Comparison of ENCODE assay signal across 8 cellular contexts in the genomic region with DNA sequence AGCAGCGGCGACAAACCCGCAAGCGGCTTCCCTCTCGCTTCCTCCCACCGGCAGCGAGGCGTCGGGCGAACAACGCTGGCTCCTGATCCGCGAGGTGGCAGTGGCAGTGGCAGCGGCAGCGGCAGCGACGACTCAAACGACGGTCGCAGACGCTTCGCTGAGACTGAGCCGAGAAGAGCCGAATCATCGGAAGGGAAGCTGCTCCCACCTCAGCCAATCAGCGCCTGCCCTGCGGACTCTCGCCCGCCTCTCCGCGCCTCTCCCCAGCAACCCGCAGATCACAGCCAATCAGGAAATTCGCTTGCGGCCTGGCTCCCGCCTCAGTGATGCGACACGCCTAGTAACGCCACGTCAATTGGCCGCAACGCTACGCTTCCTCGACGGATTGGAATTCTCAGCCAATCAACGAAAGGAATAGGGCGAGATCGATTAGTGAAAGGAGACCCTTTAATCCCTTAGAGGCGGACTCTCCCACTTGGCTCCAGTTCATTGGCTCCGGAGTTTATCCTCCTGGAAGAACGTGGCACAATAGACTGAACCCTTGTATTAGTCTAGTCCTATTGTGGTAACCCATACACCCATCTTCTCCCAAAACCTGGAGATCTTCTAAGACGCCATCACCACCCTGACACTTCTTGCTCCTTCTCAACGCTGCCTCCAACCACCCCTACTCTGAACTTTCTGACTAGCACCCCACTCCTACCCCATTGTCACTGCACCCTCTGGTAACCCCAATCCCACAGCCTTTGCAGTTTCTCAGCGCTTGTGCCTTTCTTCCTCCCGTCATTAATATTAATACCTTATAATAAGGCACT. TPM values are rescaled to one million over a fixed set of nuclear protein-coding genes. Genes with fewer than 3 reads are reported as not detected.
DNase-seq lines count a peak whose midpoint lies in the region; ATAC-seq and TF ChIP-seq lines count a peak whose summit lies in the region.

A gene (minus strand): TSS at position 165 of the 815 bp plus-strand sequence. CDS start 272 bp downstream, outside the sequence.

- H3K9me3 ChIP-seq in SK-N-SH (no peaks in the 10 kb centered on the region), gastroesophageal sphincter (no peaks in the 10 kb centered on the region), neutrophil (no peaks in the 10 kb centered on the region)

- H3K27me3 ChIP-seq in SK-N-SH (ENCODE audit: insufficient read depth) = no peaks in the 10 kb centered on the region
- H3K27me3 ChIP-seq in gastroesophageal sphincter = no peaks in the 10 kb centered on the region
- no peaks in the 10 kb centered on the region for H3K27me3 ChIP-seq in neutrophil

- TF ChIP-seq EP300 in SK-N-SH (IDR thresholded peaks at IDR 0.05; ENCODE audit: borderline replicate concordance in 1 of 2, low read depth in 1 of 2, low read length in 1 of 2) (peak in 1 of 2 experiments; percentile 87; a peak in 2 of 4 replicates), gastroesophageal sphincter (IDR thresholded peaks at IDR 0.05) (no peak)

- peaks cover 21 to 22% of the 10 kb centered on the region in 2 experiments for H3K4me1 ChIP-seq in SK-N-SH (ENCODE audit: control insufficient read depth in 1 of 2, insufficient read depth in 2 of 2, low read depth in 1 of 2, low read length in 1 of 2)
- peaks cover 4 to 41% (median 27%) of the 10 kb centered on the region in 3 donors for H3K4me1 ChIP-seq in gastroesophageal sphincter
- peaks cover 29 to 30% of the 10 kb centered on the region in 2 experiments for H3K4me1 ChIP-seq in neutrophil (ENCODE audit: control insufficient read depth in 1 of 2, insufficient read depth in 1 of 2, low read depth in 1 of 2, low read length in 1 of 2)

- H3K4me3 ChIP-seq in SK-N-SH (ENCODE audit: low read depth in 2 of 2, low read length in 1 of 2) (peak within 1 kb of the TSS; percentile 89 to 97), gastroesophageal sphincter (peak within 1 kb of the TSS; percentile 76 to 94), neutrophil (ENCODE audit: low read depth in 1 of 2, low read length in 1 of 2) (peak within 1 kb of the TSS; percentile 82 to 99)

- peak within 1 kb of the TSS; percentile 81 for H2AFZ ChIP-seq in SK-N-SH (ENCODE audit: low read depth)

- 15% methylated on average over 25 of the region's 54 CpGs for WGBS in SK-N-SH (ENCODE audit: low lambda C conversion rate)
- WGBS in gastroesophageal sphincter (ENCODE audit: low coverage in 1 of 2), 2 donors = 12 to 23% methylated on average over 5 to 9 of the region's 54 CpGs

- peaks cover 54% of the 10 kb centered on the region for H3K79me2 ChIP-seq in SK-N-SH (ENCODE audit: insufficient read depth)

- peaks cover 23 to 42% of the 10 kb centered on the region in 2 experiments for H3K36me3 ChIP-seq in SK-N-SH (replicated peaks in 1 of 2; ENCODE audit: control insufficient read depth in 1 of 2, insufficient read depth in 2 of 2, low read length in 1 of 2)
- peaks cover 0 to 27% of the 10 kb centered on the region in 2 donors for H3K36me3 ChIP-seq in gastroesophageal sphincter
- peaks cover 13% of the 10 kb centered on the region for H3K36me3 ChIP-seq in neutrophil

- peaks cover 24% of the 10 kb centered on the region for H3F3A ChIP-seq in SK-N-SH (replicated peaks; ENCODE audit: insufficient read depth)

- CTCF ChIA-PET in SK-N-SH (lab: Yijun Ruan, JAX) = interaction anchor here (1.0 to 3.2 kb wide), 7 partner anchors 8 to 80 kb away, joined by 3 to 19 read pairs (median 4); a partner anchor contains a TSS

- ATAC-seq in HG02571 (IDR thresholded peaks at IDR 0.05; ENCODE audit: unreplicated experiment) (peak; percentile 88), gastroesophageal sphincter (peak; percentile 97)

- POLR2A ChIA-PET in SK-N-SH (lab: Yijun Ruan, JAX) = interaction anchor here (0.8 to 2.6 kb wide), 13 partner anchors 7 to 173 kb away, joined by 3 to 16 read pairs (median 5); a partner anchor contains a TSS

- H3K27ac ChIP-seq in SK-N-SH (ENCODE audit: low read depth in 2 of 2, low read length in 1 of 2) = peak within 1 kb of the TSS; percentile 97 to 100
- H3K27ac ChIP-seq in gastroesophageal sphincter = peak within 1 kb of the TSS; percentile 96 to 100 (median 100)
- H3K27ac ChIP-seq in neutrophil = peak within 1 kb of the TSS; percentile 98

- peak within 1 kb of the TSS; percentile 100 for H3K9ac ChIP-seq in SK-N-SH

- no peaks in the 10 kb centered on the region for H3K9me2 ChIP-seq in SK-N-SH

- TF ChIP-seq POLR2A in gastroesophageal sphincter (IDR thresholded peaks at IDR 0.05) = peak; percentile 90 to 94

- TF ChIP-seq CTCF in SK-N-SH (IDR thresholded peaks at IDR 0.05) (no peak), gastroesophageal sphincter (IDR thresholded peaks at IDR 0.05) (no peak), neutrophil (IDR thresholded peaks at IDR 0.05) (peak; percentile 6)

- peak; percentile 99 for DNase-seq in GM04504 (ENCODE audit: low read depth)
- DNase-seq in NCI-H1048 (lab: John Stamatoyannopoulos, UW) = peak; percentile 98
- DNase-seq in SK-N-SH = peak; percentile 96
- DNase-seq in activated naive CD4-positive, alpha-beta T cell treated with anti-CD3 and anti-CD28 coated beads, Interleukin-2, amount 50 U/mL, for 16 hours = peak; percentile 98
- DNase-seq in superior temporal gyrus (ENCODE audit: extremely low spot score) = peak; percentile 100

- H3K4me2 ChIP-seq in SK-N-SH = peak within 1 kb of the TSS; percentile 95

- peaks cover 47% of the 10 kb centered on the region for H4K20me1 ChIP-seq in SK-N-SH (ENCODE audit: insufficient read depth)

- no peak for TF ChIP-seq RAD21 in SK-N-SH (IDR thresholded peaks at IDR 0.05; ENCODE audit: low read length)

TF ChIP-seq in SK-N-SH, 30 proteins besides CTCF, POLR2A, EP300 and RAD21 (continues in another document):
- no peak for TF ChIP-seq NRF1 (IDR thresholded peaks at IDR 0.05; ENCODE audit: low read depth, low read length)
- no peak for TF ChIP-seq GATA2 (CRISPR knock-in tag; IDR thresholded peaks at IDR 0.05)
- TF ChIP-seq SIN3A (IDR thresholded peaks at IDR 0.05; ENCODE audit: borderline replicate concordance, low read depth, low read length) = peak; percentile 59; the same call in 1 of the 2 replicates
- TF ChIP-seq RXRA (IDR thresholded peaks at IDR 0.05; ENCODE audit: borderline replicate concordance, low read depth) = no peak
- TF ChIP-seq, protein P1, sequence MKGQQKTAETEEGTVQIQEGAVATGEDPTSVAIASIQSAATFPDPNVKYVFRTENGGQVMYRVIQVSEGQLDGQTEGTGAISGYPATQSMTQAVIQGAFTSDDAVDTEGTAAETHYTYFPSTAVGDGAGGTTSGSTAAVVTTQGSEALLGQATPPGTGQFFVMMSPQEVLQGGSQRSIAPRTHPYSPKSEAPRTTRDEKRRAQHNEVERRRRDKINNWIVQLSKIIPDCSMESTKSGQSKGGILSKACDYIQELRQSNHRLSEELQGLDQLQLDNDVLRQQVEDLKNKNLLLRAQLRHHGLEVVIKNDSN (IDR thresholded peaks at IDR 0.05; ENCODE audit: borderline replicate concordance, low read depth) = no peak
- peak; percentile 49 for TF ChIP-seq GABPA (IDR thresholded peaks at IDR 0.05; ENCODE audit: low read depth)
- peak; percentile 100 for TF ChIP-seq RFX5 (IDR thresholded peaks at IDR 0.05; ENCODE audit: low read length)
- no peak for TF ChIP-seq FOXM1 (IDR thresholded peaks at IDR 0.05; ENCODE audit: low read depth)
- no peak for TF ChIP-seq SMC3 (IDR thresholded peaks at IDR 0.05; ENCODE audit: low read depth, low read length)
- TF ChIP-seq, protein P2, sequence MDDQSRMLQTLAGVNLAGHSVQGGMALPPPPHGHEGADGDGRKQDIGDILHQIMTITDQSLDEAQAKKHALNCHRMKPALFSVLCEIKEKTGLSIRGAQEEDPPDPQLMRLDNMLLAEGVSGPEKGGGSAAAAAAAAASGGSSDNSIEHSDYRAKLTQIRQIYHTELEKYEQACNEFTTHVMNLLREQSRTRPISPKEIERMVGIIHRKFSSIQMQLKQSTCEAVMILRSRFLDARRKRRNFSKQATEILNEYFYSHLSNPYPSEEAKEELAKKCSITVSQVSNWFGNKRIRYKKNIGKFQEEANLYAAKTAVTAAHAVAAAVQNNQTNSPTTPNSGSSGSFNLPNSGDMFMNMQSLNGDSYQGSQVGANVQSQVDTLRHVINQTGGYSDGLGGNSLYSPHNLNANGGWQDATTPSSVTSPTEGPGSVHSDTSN (IDR thresholded peaks at IDR 0.05) = peak; percentile 89
- TF ChIP-seq TEAD4 (IDR thresholded peaks at IDR 0.05; ENCODE audit: borderline replicate concordance, insufficient read depth) = no peak
- TF ChIP-seq JUND (IDR thresholded peaks at IDR 0.05) = no peak
- TF ChIP-seq MEF2A (IDR thresholded peaks at IDR 0.05; ENCODE audit: borderline replicate concordance, low read depth) = no peak
- peak; percentile 37; the same call in 1 of the 2 replicates for TF ChIP-seq MXI1 (IDR thresholded peaks at IDR 0.05; ENCODE audit: low read depth, low read length)
- no peak for TF ChIP-seq YY1 (IDR thresholded peaks at IDR 0.05; ENCODE audit: low read depth)
- TF ChIP-seq CHD2 (IDR thresholded peaks at IDR 0.05; ENCODE audit: low read length, partially characterized antibody) = peak; percentile 95
- TF ChIP-seq FOXJ3 (CRISPR knock-in tag; IDR thresholded peaks at IDR 0.05) = no peak
- TF ChIP-seq TAF1 (IDR thresholded peaks at IDR 0.05; ENCODE audit: borderline replicate concordance, low read depth, low read length) = peak; percentile 86
- TF ChIP-seq, protein P3, sequence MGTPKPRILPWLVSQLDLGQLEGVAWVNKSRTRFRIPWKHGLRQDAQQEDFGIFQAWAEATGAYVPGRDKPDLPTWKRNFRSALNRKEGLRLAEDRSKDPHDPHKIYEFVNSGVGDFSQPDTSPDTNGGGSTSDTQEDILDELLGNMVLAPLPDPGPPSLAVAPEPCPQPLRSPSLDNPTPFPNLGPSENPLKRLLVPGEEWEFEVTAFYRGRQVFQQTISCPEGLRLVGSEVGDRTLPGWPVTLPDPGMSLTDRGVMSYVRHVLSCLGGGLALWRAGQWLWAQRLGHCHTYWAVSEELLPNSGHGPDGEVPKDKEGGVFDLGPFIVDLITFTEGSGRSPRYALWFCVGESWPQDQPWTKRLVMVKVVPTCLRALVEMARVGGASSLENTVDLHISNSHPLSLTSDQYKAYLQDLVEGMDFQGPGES (IDR thresholded peaks at IDR 0.05; ENCODE audit: low read depth, low read length) = peak; percentile 67
- peak; percentile 65; the same call in 1 of the 2 replicates for TF ChIP-seq ELF1 (IDR thresholded peaks at IDR 0.05)
- no peak for TF ChIP-seq TCF12 (IDR thresholded peaks at IDR 0.05)

RNA-seq across cellular contexts. Expression of the gene that starts here (rescaled TPM):
- polyA plus RNA-seq in SK-N-SH (2012; rRNA removed) = 238 and 280 TPM in 2 replicates
- 165 and 205 TPM in 2 replicates for polyA plus RNA-seq in SK-N-SH (2012; cell fraction: cytosol; rRNA removed)
- polyA plus RNA-seq in SK-N-SH (2012; cell fraction: nucleus; rRNA removed) = 474 and 586 TPM in 2 replicates
- total RNA-seq in gastroesophageal sphincter = 100 to 1,000 TPM; 136 to 200 (median 175) TPM

Comparison
In these comparisons a context has a peak if more than half of its experiments do, and no peak if none do; other contexts are left out.
1. Peak in every context shown above with its lines: DNase-seq, ATAC-seq, H3K4me3 ChIP-seq and H3K27ac ChIP-seq.